25 cellular contexts compared by ENCODE assay signal in the genomic region with DNA sequence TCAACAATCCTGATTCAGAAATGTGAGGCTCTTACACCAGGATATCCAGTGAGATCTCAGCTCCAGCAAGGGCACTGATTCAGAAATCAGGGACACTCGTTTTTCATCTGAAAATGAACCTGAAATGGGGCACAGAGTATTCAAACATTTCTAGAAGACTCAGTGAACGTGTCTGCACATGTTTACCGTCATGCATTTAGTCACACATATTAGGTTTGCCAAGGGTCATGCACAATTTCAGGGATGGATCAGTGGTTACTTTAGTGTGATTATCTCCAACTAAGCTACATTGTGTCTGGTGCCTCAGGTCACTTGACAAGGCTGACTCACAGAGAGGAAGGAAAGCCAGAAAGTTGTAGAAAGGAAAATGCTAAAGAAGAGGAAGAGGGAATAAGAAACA. TPM values are rescaled to one million over a fixed set of nuclear protein-coding genes. Genes with fewer than 3 reads are reported as not detected.
DNase-seq lines count a peak whose midpoint lies in the region; FAIRE-seq and TF ChIP-seq lines count a peak whose summit lies in the region.
"Had no signal": no experiment of that assay in that cellular context is flagged by ENCODE, and none has a peak within 500 bp of the region (broad histone marks: within the 10 kb centered on the region; RNA-seq: fewer than 3 reads in every experiment).

No MANE protein-coding gene starts in this region.

- CTCF ChIA-PET in HEK293T (lab: Yijun Ruan, JAX), result no interaction called here

- peak; percentile 75 for FAIRE-seq in RCC 7860 (lab: Jason Lieb, UNC)
- FAIRE-seq in GM12891 (lab: Jason Lieb, UNC), result no peak
- FAIRE-seq: A549, GM18507 had no signal

- POLR2A ChIA-PET in HEK293T (lab: Yijun Ruan, JAX), result no interaction called here

- TF ChIP-seq POLR2A in GM12891 (IDR thresholded peaks at IDR 0.05; ENCODE audit: low read depth, low read length), result no peak

- DNase-seq in HPDE6-E6E7 (ENCODE audit: extremely low spot score) (peak; percentile 57), RCC 7860 (ENCODE audit: low spot score) (no peak), epithelial cell of esophagus (ENCODE audit: low read depth) (peak; percentile 64), renal cortical epithelial cell (ENCODE audit: low read depth) (peak; percentile 7), NCI-H1092 (lab: John Stamatoyannopoulos, UW) (no peak), DMS114 treated with DMSO at 0.1 percent for 48 hours (lab: John Stamatoyannopoulos, UW; ENCODE audit: unreplicated experiment) (no peak), GM12891 (ENCODE audit: insufficient read length, low spot score) (no peak), HEK293T (ENCODE audit: extremely low spot score) (no peak)
- DNase-seq: AML-193; CD4-positive, alpha-beta T cell; DND-41; GM23248; H7; NCI-H1092 treated with DMSO at 0.1 percent for 48 hours; NCI-H1436; NCI-H187; NCI-H2171 treated with DMSO at 0.1 percent for 48 hours; NCI-H524; NCI-H774; NK-92 treated with Interleukin-12 subunit alpha and Interleukin-12 subunit beta, amount 100 ng/mL, for 24 hours; T-helper 17 cell had no signal

- no peak for TF ChIP-seq CTCF in epithelial cell of esophagus (IDR thresholded peaks at IDR 0.05; ENCODE audit: insufficient read depth, low read depth, low read length, missing control alignments)

- H3K4me3 ChIP-seq in epithelial cell of esophagus (ENCODE audit: low read length), result no peak overlapping the region
- H3K4me3 ChIP-seq: A549; BLaER1 treated with 17β-estradiol and CSF1 and Interleukin-3, amounts not matched to agents 10 nM and 100 nM; GM23248 had no signal

TF ChIP-seq in GM12891, 5 proteins besides CTCF, POLR2A, EP300 and RAD21:
- TF ChIP-seq POU2F2 (IDR thresholded peaks at IDR 0.05; ENCODE audit: low read depth, low read length), result no peak
- TF ChIP-seq TAF1 (IDR thresholded peaks at IDR 0.05; ENCODE audit: low read depth, low read length), result no peak
- no peak for TF ChIP-seq SPI1 (IDR thresholded peaks at IDR 0.05; ENCODE audit: low read depth, low read length)
- no peak for TF ChIP-seq POLR2AphosphoS5 (IDR thresholded peaks at IDR 0.05; ENCODE audit: low read depth, low read length)
- no peak for TF ChIP-seq PAX5 (IDR thresholded peaks at IDR 0.05; ENCODE audit: insufficient read depth, low read length, severe bottlenecking)

TF ChIP-seq in HEK293T, 16 proteins besides CTCF, POLR2A, EP300 and RAD21:
- TF ChIP-seq BHLHE40 (IDR thresholded peaks at IDR 0.05; ENCODE audit: borderline replicate concordance), result no peak
- no peak for TF ChIP-seq TARDBP (IDR thresholded peaks at IDR 0.05)
- TF ChIP-seq SP1 (IDR thresholded peaks at IDR 0.05), result no peak
- no peak for TF ChIP-seq ARNT (IDR thresholded peaks at IDR 0.05)
- TF ChIP-seq ELF4 (IDR thresholded peaks at IDR 0.05), result no peak
- no peak for TF ChIP-seq NFRKB (IDR thresholded peaks at IDR 0.05)
- TF ChIP-seq PKNOX1 (IDR thresholded peaks at IDR 0.05), result no peak
- TF ChIP-seq LEF1 (IDR thresholded peaks at IDR 0.05; ENCODE audit: borderline replicate concordance), result no peak
- TF ChIP-seq ZNF384 (IDR thresholded peaks at IDR 0.05), result no peak
- no peak for TF ChIP-seq FOXK2 (IDR thresholded peaks at IDR 0.05)
- TF ChIP-seq FOXA1 (IDR thresholded peaks at IDR 0.05), result no peak

RNA-seq across cellular contexts. Expression of gene SPANXN2, which starts 33.6 kb away (rescaled TPM):
- not detected in 2 replicates for total RNA-seq in renal cortical epithelial cell
- polyA plus RNA-seq in GM12891 (2012; ENCODE audit: low read depth, missing spikeins), result not detected
- total RNA-seq: CD4-positive, alpha-beta T cell; GM23248; H7; T-helper 17 cell had no signal
- polyA plus RNA-seq: A549, GM23248, IgD-negative memory B cell had no signal

Comparison
In these comparisons a context has a peak if more than half of its experiments do, and no peak if none do; other contexts are left out.
1. DNase-seq: peak in HPDE6-E6E7 (single experiment), epithelial cell of esophagus (single experiment) and renal cortical epithelial cell (single experiment); none in RCC 7860 (single experiment), NCI-H1092 (single experiment), DMS114 treated with DMSO at 0.1 percent for 48 hours (single experiment), GM12891 (single experiment) and HEK293T (single experiment).